29 cellular contexts compared by ENCODE assay signal in genomic region chr7:148732862-148733261, GRCh38.
"Had no signal": no experiment of that assay in that cellular context is flagged by ENCODE, and none has a peak within 500 bp of the region (broad histone marks: within the 10 kb centered on the region; RNA-seq: fewer than 3 reads in every experiment).

No MANE protein-coding gene starts in this region.

- H3K27ac ChIP-seq: esophagus muscularis mucosa, foreskin keratinocyte, neutrophil, pancreas, sigmoid colon, skin epidermis, testis, tibial artery had no signal

- H3K4me3 ChIP-seq: esophagus muscularis mucosa, lung, mucosa of descending colon, pancreas, sigmoid colon, skin epidermis, spleen, testis, tibial artery had no signal

- H3K4me1 Mint-ChIP-seq: neural crest cell had no signal

- H3K27ac Mint-ChIP-seq: dendritic cell treated with granulocyte-macrophage colony-stimulating factor and Interleukin-4, amounts not matched to agents 40 ng/mL and 50 ng/mL, for 4 days; memory B cell; stimulated activated memory B cell treated with anti-CD40 and anti-IgM and Interleukin-4, amounts not matched to agents 10 μg/mL and 1 μg/mL and 100 μg/mL, for 72 hours; type B pancreatic cell had no signal

- DNase-seq: effector CD8-positive, alpha-beta T cell; foreskin keratinocyte; glutamatergic neuron; hypothalamus; immature natural killer cell; islet precursor cell; kidney glomerular epithelial cell; mucosa of descending colon; naive B cell; pancreas; right cardiac atrium; sigmoid colon; spleen; stimulated activated CD4-positive, alpha-beta T cell treated with anti-CD3 and anti-CD28 coated beads, Interleukin-4, amount 100 ng/mL, for 4 hours; stimulated activated naive CD8-positive, alpha-beta T cell treated with anti-CD3 and anti-CD28 coated beads, Interleukin-15, Interleukin-2, amounts not matched to agents 100 U/mL and 50 U/mL, for 24 hours; substantia nigra; testis; tibial artery had no signal

- H3K36me3 ChIP-seq: pancreas had no signal

- ATAC-seq: foreskin keratinocyte; mucosa of descending colon; natural killer cell treated with Interleukin-12 subunit alpha and Interleukin-12 subunit beta and Interleukin-15 and Interleukin-18, amount 100 ng/mL, for 72 hours; stimulated activated memory B cell treated with anti-CD40 and anti-IgM and Interleukin-4, amounts not matched to agents 10 μg/mL and 1 μg/mL and 100 μg/mL, for 72 hours; stimulated activated naive CD8-positive, alpha-beta T cell treated with anti-CD3 and anti-CD28 coated beads, Interleukin-15, Interleukin-2, amounts not matched to agents 100 U/mL and 50 U/mL, for 24 hours had no signal

- H3K4me1 ChIP-seq: testis had no signal

- H3K27me3 Mint-ChIP-seq: dendritic cell treated with granulocyte-macrophage colony-stimulating factor and Interleukin-4, amounts not matched to agents 40 ng/mL and 50 ng/mL, for 4 days; memory B cell; naive B cell; natural killer cell treated with Interleukin-12 subunit alpha and Interleukin-12 subunit beta and Interleukin-15 and Interleukin-18, amount 100 ng/mL, for 72 hours; stimulated activated memory B cell treated with anti-CD40 and anti-IgM and Interleukin-4, amounts not matched to agents 10 μg/mL and 1 μg/mL and 100 μg/mL, for 72 hours; type B pancreatic cell had no signal

- H3K27me3 ChIP-seq: esophagus muscularis mucosa, foreskin keratinocyte, neutrophil, pancreas, sigmoid colon, spleen, testis, tibial artery had no signal

- H3K4me3 Mint-ChIP-seq: dendritic cell treated with granulocyte-macrophage colony-stimulating factor and Interleukin-4, amounts not matched to agents 40 ng/mL and 50 ng/mL, for 4 days; immature natural killer cell; memory B cell; mesothelial cell of epicardium; naive B cell; neural crest cell; stimulated activated memory B cell treated with anti-CD40 and anti-IgM and Interleukin-4, amounts not matched to agents 10 μg/mL and 1 μg/mL and 100 μg/mL, for 72 hours; type B pancreatic cell had no signal

- H3K9me3 Mint-ChIP-seq: dendritic cell treated with granulocyte-macrophage colony-stimulating factor and Interleukin-4, amounts not matched to agents 40 ng/mL and 50 ng/mL, for 4 days; immature natural killer cell; memory B cell; mesothelial cell of epicardium; naive B cell; natural killer cell treated with Interleukin-12 subunit alpha and Interleukin-12 subunit beta and Interleukin-15 and Interleukin-18, amount 100 ng/mL, for 72 hours; neural crest cell; stimulated activated memory B cell treated with anti-CD40 and anti-IgM and Interleukin-4, amounts not matched to agents 10 μg/mL and 1 μg/mL and 100 μg/mL, for 72 hours; type B pancreatic cell had no signal

- H3K9me3 ChIP-seq: esophagus muscularis mucosa, mucosa of descending colon, neutrophil, pancreas, sigmoid colon, spleen, testis, tibial artery had no signal
